ENCODE assay signal across 16 cellular contexts in the genomic region with DNA sequence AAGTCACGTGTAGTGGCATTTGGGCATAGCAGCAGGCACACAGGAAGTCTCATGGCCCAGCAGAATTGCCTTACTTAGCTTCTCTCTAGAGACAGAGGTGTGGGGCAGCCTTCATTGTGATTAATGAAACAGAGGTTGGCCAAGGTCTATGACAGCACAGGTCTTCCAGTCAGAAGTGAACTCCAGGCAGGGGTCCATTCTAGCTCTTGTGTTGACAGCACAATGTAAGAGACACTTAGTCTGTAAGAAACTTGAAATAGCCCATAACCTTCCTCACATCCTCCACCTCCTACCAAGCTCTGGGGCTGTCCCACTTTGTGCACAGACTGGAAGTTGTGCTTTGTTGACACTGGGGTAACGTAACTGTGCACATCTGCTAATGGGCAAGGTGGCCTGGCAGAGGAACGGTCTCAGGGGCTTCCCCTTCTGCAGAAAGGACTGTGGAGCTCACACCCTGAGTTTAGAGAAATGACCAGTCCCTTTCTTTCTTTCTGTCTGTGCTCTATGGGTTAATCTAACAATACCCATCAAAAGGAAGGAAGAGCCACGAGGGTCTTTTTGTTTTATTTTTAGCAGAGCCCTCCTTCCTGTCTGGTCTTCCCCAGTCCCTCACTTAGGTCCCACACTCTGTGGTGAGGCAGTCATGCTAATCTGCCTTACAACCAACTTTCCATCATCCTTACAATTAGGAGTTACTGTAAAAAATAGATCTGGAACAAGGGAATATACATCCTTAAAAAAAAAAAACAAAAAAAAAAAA. TPM values are rescaled to one million over a fixed set of nuclear protein-coding genes. Genes with fewer than 3 reads are reported as not detected.
DNase-seq lines count a peak whose midpoint lies in the region; ATAC-seq and TF ChIP-seq lines count a peak whose summit lies in the region.
"Had no signal": no experiment of that assay in that cellular context is flagged by ENCODE, and none has a peak within 500 bp of the region (broad histone marks: within the 10 kb centered on the region; RNA-seq: fewer than 3 reads in every experiment).

No MANE protein-coding gene starts in this region.

- H3K27me3 Mint-ChIP-seq in activated CD8-positive, alpha-beta T cell treated with anti-CD3 and anti-CD28 coated beads for 36 hours: no peaks in the 10 kb centered on the region

- H3K27me3 ChIP-seq in neutrophil: no peaks in the 10 kb centered on the region
- H3K27me3 ChIP-seq: gastrocnemius medialis, testis had no signal

- intact Hi-C loops in activated CD8-positive, alpha-beta T cell treated with anti-CD3 and anti-CD28 coated beads for 36 hours (cut with micrococcal nuclease): loop anchor here (2.0 kb wide), 1 partner anchor 16 kb away; no protein-coding TSS in a partner anchor

- H3K36me3 Mint-ChIP-seq in activated CD8-positive, alpha-beta T cell treated with anti-CD3 and anti-CD28 coated beads for 36 hours (ENCODE audit: low read depth): peaks cover 7% of the 10 kb centered on the region

- peaks cover 2% of the 10 kb centered on the region for H3K9me3 Mint-ChIP-seq in activated CD8-positive, alpha-beta T cell treated with anti-CD3 and anti-CD28 coated beads for 36 hours
- H3K9me3 Mint-ChIP-seq: HFFc6 had no signal

- no peaks in the 10 kb centered on the region for H3K36me3 ChIP-seq in neutrophil
- H3K36me3 ChIP-seq: gastrocnemius medialis had no signal

- peak overlapping the region; percentile 94 for H3K27ac Mint-ChIP-seq in activated CD8-positive, alpha-beta T cell treated with anti-CD3 and anti-CD28 coated beads for 36 hours
- H3K27ac Mint-ChIP-seq: HFFc6 had no signal

- TF ChIP-seq CTCF in activated CD8-positive, alpha-beta T cell treated with anti-CD3 and anti-CD28 coated beads for 36 hours (IDR thresholded peaks at IDR 0.05): no peak
- no peak for TF ChIP-seq CTCF in neutrophil (IDR thresholded peaks at IDR 0.05)

- H3K4me1 ChIP-seq in neutrophil (ENCODE audit: control insufficient read depth in 1 of 2, insufficient read depth in 1 of 2, low read depth in 1 of 2, low read length in 1 of 2): peaks cover 58 to 71% of the 10 kb centered on the region in 2 experiments
- H3K4me1 ChIP-seq: Caco-2, gastrocnemius medialis, testis had no signal

- H3K4me1 Mint-ChIP-seq in activated CD8-positive, alpha-beta T cell treated with anti-CD3 and anti-CD28 coated beads for 36 hours (ENCODE audit: low read depth): peaks cover 75% of the 10 kb centered on the region

- CTCF ChIA-PET in activated CD8-positive, alpha-beta T cell treated with anti-CD3 and anti-CD28 coated beads for 36 hours (lab: Charles Lee): interaction anchor here (0.8 to 4.0 kb wide), 16 partner anchors 10 to 710 kb away, joined by 3 to 29 read pairs (median 6); a partner anchor contains a TSS

- H3K4me3 Mint-ChIP-seq in activated CD8-positive, alpha-beta T cell treated with anti-CD3 and anti-CD28 coated beads for 36 hours: peak overlapping the region; percentile 45
- H3K4me3 Mint-ChIP-seq: HFFc6 had no signal

- peak; percentile 78 for DNase-seq in activated CD8-positive, alpha-beta T cell treated with anti-CD3 and anti-CD28 coated beads for 36 hours
- no peak for DNase-seq in NCI-H1105 treated with DMSO at 0.1 percent for 48 hours (lab: John Stamatoyannopoulos, UW)
- DNase-seq in HK-2 (ENCODE audit: unreplicated experiment): no peak
- DNase-seq: activated CD4-positive, alpha-beta T cell treated with anti-CD3 and anti-CD28 coated beads, Interleukin-2, amount 50 U/mL, for 48 hours; Caco-2; effector CD8-positive, alpha-beta T cell; gastrocnemius medialis; HFFc6; islet precursor cell; NCI-H2171; testis had no signal

- H3K9me3 ChIP-seq in neutrophil: no peaks in the 10 kb centered on the region
- H3K9me3 ChIP-seq: Caco-2, gastrocnemius medialis, testis had no signal

- ATAC-seq in GM18498 (IDR thresholded peaks at IDR 0.05; ENCODE audit: unreplicated experiment) (peak; percentile 40), GM21717 (IDR thresholded peaks at IDR 0.05; ENCODE audit: unreplicated experiment) (peak; percentile 60), HG03378 (IDR thresholded peaks at IDR 0.05; ENCODE audit: unreplicated experiment) (no peak)
- peak; percentile 81 for ATAC-seq in activated CD8-positive, alpha-beta T cell treated with anti-CD3 and anti-CD28 coated beads for 36 hours
- ATAC-seq: gastrocnemius medialis, sciatic nerve had no signal

- peak overlapping the region in 1 of 2 experiments; percentile 11 for H3K4me3 ChIP-seq in neutrophil (ENCODE audit: low read depth in 1 of 2, low read length in 1 of 2)
- H3K4me3 ChIP-seq: gastrocnemius medialis, testis had no signal

- POLR2A ChIA-PET in activated CD8-positive, alpha-beta T cell treated with anti-CD3 and anti-CD28 coated beads for 36 hours (lab: Charles Lee): interaction anchor here (0.5 to 14.0 kb wide), 14 partner anchors 9 to 142 kb away, joined by 3 to 207 read pairs (median 5); a partner anchor contains a TSS

- peak overlapping the region; percentile 85 for H3K27ac ChIP-seq in neutrophil
- H3K27ac ChIP-seq: gastrocnemius medialis, testis had no signal

RNA-seq across cellular contexts. Expression of a gene that starts 35.6 kb away (rescaled TPM):
- total RNA-seq in activated CD8-positive, alpha-beta T cell treated with anti-CD3 and anti-CD28 coated beads for 36 hours: 100 to 1,000 TPM; 112 to 113 TPM
- total RNA-seq: Caco-2, HFFc6 had no signal
